In the genomic region with DNA sequence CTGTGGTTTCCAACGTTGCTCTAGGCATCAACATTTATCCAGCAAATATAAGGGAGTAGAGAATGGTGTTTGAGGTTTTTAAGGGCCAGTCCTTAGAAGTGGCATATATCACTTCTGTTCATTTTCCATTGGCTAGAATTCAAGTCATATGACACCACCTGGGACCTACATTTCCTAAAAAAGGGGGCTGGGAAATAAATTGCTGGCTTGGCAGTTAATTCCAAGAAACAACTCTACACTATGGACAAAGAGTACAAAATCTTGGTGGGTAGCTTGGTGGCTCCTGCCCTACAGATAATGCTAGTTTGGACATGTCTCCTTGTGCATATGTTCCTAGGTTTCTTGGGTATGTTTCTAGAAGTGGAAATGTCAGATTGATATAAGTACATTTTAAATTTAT, we compare ENCODE assay signal across 1 cellular context.
TF ChIP-seq lines count a peak whose summit lies in the region.

No MANE protein-coding gene starts in this region.

TF ChIP-seq in WTC11, 78 proteins besides CTCF, POLR2A, EP300 and RAD21 (continued from another document):
- TF ChIP-seq, protein P1, sequence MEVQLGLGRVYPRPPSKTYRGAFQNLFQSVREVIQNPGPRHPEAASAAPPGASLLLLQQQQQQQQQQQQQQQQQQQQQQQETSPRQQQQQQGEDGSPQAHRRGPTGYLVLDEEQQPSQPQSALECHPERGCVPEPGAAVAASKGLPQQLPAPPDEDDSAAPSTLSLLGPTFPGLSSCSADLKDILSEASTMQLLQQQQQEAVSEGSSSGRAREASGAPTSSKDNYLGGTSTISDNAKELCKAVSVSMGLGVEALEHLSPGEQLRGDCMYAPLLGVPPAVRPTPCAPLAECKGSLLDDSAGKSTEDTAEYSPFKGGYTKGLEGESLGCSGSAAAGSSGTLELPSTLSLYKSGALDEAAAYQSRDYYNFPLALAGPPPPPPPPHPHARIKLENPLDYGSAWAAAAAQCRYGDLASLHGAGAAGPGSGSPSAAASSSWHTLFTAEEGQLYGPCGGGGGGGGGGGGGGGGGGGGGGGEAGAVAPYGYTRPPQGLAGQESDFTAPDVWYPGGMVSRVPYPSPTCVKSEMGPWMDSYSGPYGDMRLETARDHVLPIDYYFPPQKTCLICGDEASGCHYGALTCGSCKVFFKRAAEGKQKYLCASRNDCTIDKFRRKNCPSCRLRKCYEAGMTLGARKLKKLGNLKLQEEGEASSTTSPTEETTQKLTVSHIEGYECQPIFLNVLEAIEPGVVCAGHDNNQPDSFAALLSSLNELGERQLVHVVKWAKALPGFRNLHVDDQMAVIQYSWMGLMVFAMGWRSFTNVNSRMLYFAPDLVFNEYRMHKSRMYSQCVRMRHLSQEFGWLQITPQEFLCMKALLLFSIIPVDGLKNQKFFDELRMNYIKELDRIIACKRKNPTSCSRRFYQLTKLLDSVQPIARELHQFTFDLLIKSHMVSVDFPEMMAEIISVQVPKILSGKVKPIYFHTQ (CRISPR knock-in tag; IDR thresholded peaks at IDR 0.05), result no peak
- TF ChIP-seq JUN (CRISPR knock-in tag; IDR thresholded peaks at IDR 0.05) (no peak), ZNF396 (CRISPR knock-in tag; IDR thresholded peaks at IDR 0.05; ENCODE audit: borderline replicate concordance) (no peak), ZNF416 (CRISPR knock-in tag; IDR thresholded peaks at IDR 0.05) (no peak), NR3C1 (CRISPR knock-in tag; conservative IDR thresholded peaks at IDR 0.05; ENCODE audit: low read depth) (no peak), GABPB1 (CRISPR knock-in tag; IDR thresholded peaks at IDR 0.05) (no peak)
- TF ChIP-seq, protein P2, sequence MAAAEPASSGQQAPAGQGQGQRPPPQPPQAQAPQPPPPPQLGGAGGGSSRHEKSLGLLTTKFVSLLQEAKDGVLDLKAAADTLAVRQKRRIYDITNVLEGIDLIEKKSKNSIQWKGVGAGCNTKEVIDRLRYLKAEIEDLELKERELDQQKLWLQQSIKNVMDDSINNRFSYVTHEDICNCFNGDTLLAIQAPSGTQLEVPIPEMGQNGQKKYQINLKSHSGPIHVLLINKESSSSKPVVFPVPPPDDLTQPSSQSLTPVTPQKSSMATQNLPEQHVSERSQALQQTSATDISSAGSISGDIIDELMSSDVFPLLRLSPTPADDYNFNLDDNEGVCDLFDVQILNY (CRISPR knock-in tag; IDR thresholded peaks at IDR 0.05), result no peak
- TF ChIP-seq, protein P3, sequence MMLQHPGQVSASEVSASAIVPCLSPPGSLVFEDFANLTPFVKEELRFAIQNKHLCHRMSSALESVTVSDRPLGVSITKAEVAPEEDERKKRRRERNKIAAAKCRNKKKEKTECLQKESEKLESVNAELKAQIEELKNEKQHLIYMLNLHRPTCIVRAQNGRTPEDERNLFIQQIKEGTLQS (CRISPR knock-in tag; conservative IDR thresholded peaks at IDR 0.05), result no peak
